8 cellular contexts compared by ENCODE assay signal in genomic region chr4:1248262-1249147, GRCh38. TPM values are rescaled to one million over a fixed set of nuclear protein-coding genes. Genes with fewer than 3 reads are reported as not detected.
DNase-seq lines count a peak whose midpoint lies in the region; ATAC-seq, FAIRE-seq and TF ChIP-seq lines count a peak whose summit lies in the region.

CTBP1 (minus strand) TSS chr4:1249130; CDS start chr4:1241331, 7,799 bp downstream.

- WGBS in heart left ventricle, 4 donors, result 1% methylated on average over 27 to 160 of the region's 160 CpGs; no CpG with 5 or more reads in 1 of the 4 donors
- no CpG with 5 or more reads among the region's 160 CpGs for WGBS in upper lobe of left lung, 2 donors

- no peak for TF ChIP-seq EP300 in upper lobe of left lung (IDR thresholded peaks at IDR 0.05)

- DNase-seq in GM12891 (ENCODE audit: insufficient read length, low spot score) (peak; percentile 96), NB4 (ENCODE audit: low read depth) (peak; percentile 87), T follicular helper cell (ENCODE audit: low read depth) (peak; percentile 78), adipocyte (ENCODE audit: low read depth) (peak; percentile 94), heart left ventricle (peak; percentile 83 to 93 (median 87)), posterior vena cava (ENCODE audit: low spot score) (peak; percentile 95), upper lobe of left lung (peak; percentile 82 to 97)

- ATAC-seq in HG02571 (IDR thresholded peaks at IDR 0.05; ENCODE audit: unreplicated experiment), result peak; percentile 34
- peak; percentile 26 to 84 (median 76) for ATAC-seq in heart left ventricle
- peak; percentile 73 to 85 for ATAC-seq in upper lobe of left lung (ENCODE audit: low FRiP score in 2 of 2)

- H3K9ac ChIP-seq in adipocyte (ENCODE audit: low read length), result peak within 1 kb of the TSS; percentile 97

- H3K9me3 ChIP-seq in adipocyte (ENCODE audit: control insufficient read depth, low read length) (peaks cover 3% of the 10 kb centered on the region), heart left ventricle (no peaks in the 10 kb centered on the region), upper lobe of left lung (no peaks in the 10 kb centered on the region)

- peak; percentile 100 for FAIRE-seq in GM12891 (lab: Jason Lieb, UNC)

- H3K4me1 ChIP-seq in adipocyte (ENCODE audit: control insufficient read depth, insufficient read depth, low read length) (peaks cover 45% of the 10 kb centered on the region), heart left ventricle (peaks cover 7 to 62% (median 56%) of the 10 kb centered on the region in 12 donors), upper lobe of left lung (peaks cover 55 to 69% (median 55%) of the 10 kb centered on the region in 4 donors)

- H3K27ac ChIP-seq in heart left ventricle (peak within 1 kb of the TSS; percentile 94 to 100 (median 98)), upper lobe of left lung (peak within 1 kb of the TSS; percentile 95 to 99 (median 98))

- H3K27me3 ChIP-seq in adipocyte (replicated peaks; ENCODE audit: control insufficient read depth, insufficient read depth, low read length), result no peaks in the 10 kb centered on the region
- no peaks in the 10 kb centered on the region for H3K27me3 ChIP-seq in heart left ventricle
- no peaks in the 10 kb centered on the region for H3K27me3 ChIP-seq in upper lobe of left lung

- intact Hi-C loops in heart left ventricle (cut with DNase I) (loop anchor here in 7 of 10 donors (1.0 to 10.0 kb wide), 9 partner anchors 36 to 99 kb away; partner anchors contain the start of genes UVSSA (in 3 of the 7) and MAEA (in 1 of the 7)), posterior vena cava (cut with DNase I) (loop anchor here in 1 of 2 donors (2.0 to 10.0 kb wide), 2 partner anchors 84 to 98 kb away; partner anchors contain the start of gene UVSSA)

- H3K4me3 ChIP-seq in NB4 (ENCODE audit: low read depth, low read length) (peak within 1 kb of the TSS; percentile 90), adipocyte (ENCODE audit: low read length) (peak within 1 kb of the TSS; percentile 85), heart left ventricle (peak within 1 kb of the TSS; percentile 70 to 98 (median 86)), upper lobe of left lung (peak within 1 kb of the TSS; percentile 63 to 95 (median 77))

- H3K36me3 ChIP-seq in adipocyte (ENCODE audit: control insufficient read depth, insufficient read depth, low read length, severe bottlenecking) (peaks cover 6% of the 10 kb centered on the region), heart left ventricle (peaks cover 0 to 8% (median 0%) of the 10 kb centered on the region in 9 donors), upper lobe of left lung (peaks cover 0 to 4% (median 0%) of the 10 kb centered on the region in 4 donors)

- TF ChIP-seq POLR2A in GM12891 (IDR thresholded peaks at IDR 0.05; ENCODE audit: low read depth, low read length) (peak; percentile 46; the same call in 1 of the 2 replicates), NB4 (IDR thresholded peaks at IDR 0.05; ENCODE audit: extremely low read depth, insufficient read length) (peak; percentile 80), heart left ventricle (IDR thresholded peaks at IDR 0.05) (peak in 1 of 2 donors; percentile 60), upper lobe of left lung (IDR thresholded peaks at IDR 0.05) (peak in 3 of 4 donors; percentile 56 to 88 (median 78))

- TF ChIP-seq CTCF in NB4 (IDR thresholded peaks at IDR 0.05; ENCODE audit: low read depth, low read length), result no peak
- TF ChIP-seq CTCF in heart left ventricle (IDR thresholded peaks at IDR 0.05), result no peak
- peak in 1 of 6 experiments; percentile 9 for TF ChIP-seq CTCF in upper lobe of left lung (IDR thresholded peaks at IDR 0.05)

TF ChIP-seq in GM12891, 5 proteins besides CTCF, POLR2A, EP300 and RAD21:
- TF ChIP-seq POLR2AphosphoS5 (IDR thresholded peaks at IDR 0.05; ENCODE audit: low read depth, low read length), result peak; percentile 56; the same call in 1 of the 2 replicates
- no peak for TF ChIP-seq TAF1 (IDR thresholded peaks at IDR 0.05; ENCODE audit: low read depth, low read length)
- no peak for TF ChIP-seq POU2F2 (IDR thresholded peaks at IDR 0.05; ENCODE audit: low read depth, low read length)
- TF ChIP-seq PAX5 (IDR thresholded peaks at IDR 0.05; ENCODE audit: insufficient read depth, low read length, severe bottlenecking), result peak; percentile 1
- no peak for TF ChIP-seq SPI1 (IDR thresholded peaks at IDR 0.05; ENCODE audit: low read depth, low read length)

RNA-seq across cellular contexts. Expression of gene CTBP1, which starts in this region (rescaled TPM):
- 97.8 TPM for polyA plus RNA-seq in GM12891 (2012; ENCODE audit: low read depth, missing spikeins)
- 100 to 1,000 TPM; 105 to 165 (median 128) TPM for total RNA-seq in heart left ventricle
- 100 to 1,000 TPM in 1 of 2 donors, 10 to 100 TPM in 1; 92.0 to 148 TPM for polyA plus RNA-seq in heart left ventricle
- total RNA-seq in posterior vena cava, result 100 to 1,000 TPM; 109 to 113 TPM
- 100 to 1,000 TPM; 142 to 483 (median 213) TPM for total RNA-seq in upper lobe of left lung

Comparison
In these comparisons a context has a peak if more than half of its experiments do, and no peak if none do; other contexts are left out.
1. Peak in every context shown above with its lines: DNase-seq, ATAC-seq, H3K4me3 ChIP-seq and H3K27ac ChIP-seq.